Comparison of ENCODE assay signal across 25 cellular contexts in the genomic region with DNA sequence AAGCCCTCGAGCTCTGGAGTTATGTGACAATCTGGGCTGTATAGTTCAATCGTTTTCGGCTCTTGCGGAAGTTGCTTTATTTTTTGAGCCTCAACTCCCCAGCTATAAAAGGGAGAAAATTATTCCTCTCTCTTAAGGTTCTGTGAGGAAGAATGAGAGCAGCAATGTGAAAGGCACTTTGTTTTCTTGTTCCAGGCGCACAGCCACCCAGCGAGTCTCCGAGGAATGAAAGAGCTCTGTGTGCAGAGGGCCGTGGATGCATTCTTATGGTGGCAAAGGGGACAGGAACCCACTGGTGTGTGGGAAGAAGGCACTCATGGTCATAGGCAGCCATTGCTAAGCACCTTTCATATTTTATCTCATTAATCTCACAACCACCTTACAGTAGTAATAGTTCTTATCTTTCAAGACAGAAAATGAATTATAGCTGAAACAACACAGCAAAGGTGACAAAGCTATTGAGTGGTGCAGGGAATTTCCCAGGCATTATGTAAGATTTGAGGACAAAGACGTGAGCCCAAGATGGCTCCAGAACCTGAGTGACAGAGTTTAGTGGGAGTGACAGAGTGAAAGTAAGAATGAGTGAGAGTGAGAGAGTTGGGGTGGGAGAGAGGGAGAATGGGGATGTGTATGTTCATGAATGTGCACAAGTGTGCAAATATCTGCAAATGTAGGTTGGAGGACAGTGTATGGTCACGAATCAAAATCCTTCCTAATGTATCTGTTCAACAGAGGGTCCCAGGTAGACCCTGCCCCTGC. TPM values are rescaled to one million over a fixed set of nuclear protein-coding genes. Genes with fewer than 3 reads are reported as not detected.
A peak's percentile ranks its signal among the peaks of the same experiment; 100 is the strongest.
DNase-seq lines count a peak whose midpoint lies in the region; ATAC-seq and TF ChIP-seq lines count a peak whose summit lies in the region.
"Had no signal": no experiment of that assay in that cellular context is flagged by ENCODE, and none has a peak within 500 bp of the region (broad histone marks: within the 10 kb centered on the region; RNA-seq: fewer than 3 reads in every experiment).

No MANE protein-coding gene starts in this region.

- H4K20me1 ChIP-seq in MM.1S (ENCODE audit: insufficient read depth, low read length) = no peaks in the 10 kb centered on the region

- TF ChIP-seq POLR2A in body of pancreas (IDR thresholded peaks at IDR 0.05) = no peak

- no peaks in the 10 kb centered on the region for H3K79me2 ChIP-seq in MM.1S (ENCODE audit: low read length)

- H3K27me3 Mint-ChIP-seq in activated naive CD4-positive, alpha-beta T cell treated with anti-CD3 and anti-CD28 coated beads, Interleukin-2, amount 50 U/mL, for 24 hours = no peaks in the 10 kb centered on the region
- H3K27me3 Mint-ChIP-seq in CD4-positive, alpha-beta memory T cell = peaks cover 13 to 15% of the 10 kb centered on the region in 2 donors

- 58 to 66% methylated on average over 10 of the region's 10 CpGs for WGBS in body of pancreas, 2 donors

- no peak for TF ChIP-seq CTCF in body of pancreas (IDR thresholded peaks at IDR 0.05)
- TF ChIP-seq CTCF in MM.1S (IDR thresholded peaks at IDR 0.05; ENCODE audit: low read length) = no peak
- no peak for TF ChIP-seq CTCF in foreskin keratinocyte (conservative IDR thresholded peaks at IDR 0.05)

- H3K27me3 ChIP-seq in body of pancreas (no peaks in the 10 kb centered on the region), MM.1S (replicated peaks; ENCODE audit: insufficient read depth, low read length) (no peaks in the 10 kb centered on the region), foreskin keratinocyte (no peaks in the 10 kb centered on the region)
- no peaks in the 10 kb centered on the region for H3K27me3 ChIP-seq in CD4-positive, alpha-beta memory T cell (ENCODE audit: insufficient read depth, low read length)
- H3K27me3 ChIP-seq: colonic mucosa, upper lobe of left lung had no signal

- no peaks in the 10 kb centered on the region for H3K4me1 Mint-ChIP-seq in activated naive CD4-positive, alpha-beta T cell treated with anti-CD3 and anti-CD28 coated beads, Interleukin-2, amount 50 U/mL, for 24 hours
- H3K4me1 Mint-ChIP-seq in CD4-positive, alpha-beta memory T cell = no peaks in the 10 kb centered on the region
- H3K4me1 Mint-ChIP-seq: memory B cell, natural killer cell had no signal

- no peaks in the 10 kb centered on the region for H3K9me3 ChIP-seq in body of pancreas
- no peaks in the 10 kb centered on the region for H3K9me3 ChIP-seq in MM.1S (replicated peaks; ENCODE audit: insufficient read depth, low read length)
- H3K9me3 ChIP-seq in CD4-positive, alpha-beta memory T cell (ENCODE audit: control insufficient read depth in 1 of 2, low read length in 2 of 2) = no peaks in the 10 kb centered on the region
- H3K9me3 ChIP-seq: colonic mucosa, esophagus muscularis mucosa, gastroesophageal sphincter, upper lobe of left lung had no signal

- H2AFZ ChIP-seq in MM.1S (ENCODE audit: low read length) = no peak overlapping the region

- H3K27ac ChIP-seq in body of pancreas (peak overlapping the region in 3 of 4 donors; percentile 19 to 55 (median 51)), MM.1S (ENCODE audit: low read length) (no peak overlapping the region), foreskin keratinocyte (no peak overlapping the region)
- no peak overlapping the region for H3K27ac ChIP-seq in CD4-positive, alpha-beta memory T cell (ENCODE audit: low read depth, low read length)
- H3K27ac ChIP-seq: 22Rv1, colonic mucosa, esophagus muscularis mucosa, gastroesophageal sphincter, upper lobe of left lung, WERI-Rb-1 had no signal

- POLR2A ChIA-PET in CD4-positive, alpha-beta memory T cell (lab: Charles Lee; ENCODE audit: partially characterized antibody) = no interaction called here

- peaks cover 7% of the 10 kb centered on the region for H3K36me3 Mint-ChIP-seq in activated naive CD4-positive, alpha-beta T cell treated with anti-CD3 and anti-CD28 coated beads, Interleukin-2, amount 50 U/mL, for 24 hours
- no peaks in the 10 kb centered on the region for H3K36me3 Mint-ChIP-seq in CD4-positive, alpha-beta memory T cell
- H3K36me3 Mint-ChIP-seq: activated naive CD4-positive, alpha-beta T cell treated with anti-CD3 and anti-CD28 coated beads, Interleukin-2, amount 50 U/mL, for 72 hours; natural killer cell had no signal

- DNase-seq in activated naive CD4-positive, alpha-beta T cell treated with Interleukin-2 at 50 U/mL for 16 hours = no peak
- DNase-seq in body of pancreas (no peak), inferior parietal cortex (ENCODE audit: extremely low spot score) (peak; percentile 78), putamen (ENCODE audit: low spot score) (peak; percentile 90), MM.1S (no peak), foreskin keratinocyte (no peak)
- DNase-seq in CD4-positive, alpha-beta memory T cell = no peak
- DNase-seq: CD8-positive, alpha-beta T cell; colonic mucosa; DMS153; kidney glomerular epithelial cell; natural killer cell; NCI-H1092; NCI-H1930; NCI-H774; upper lobe of left lung; WERI-Rb-1 had no signal

- no peak overlapping the region for H3K4me2 ChIP-seq in MM.1S (ENCODE audit: low read depth, low read length)

- H3K4me3 ChIP-seq in body of pancreas (no peak overlapping the region), MM.1S (ENCODE audit: low read length) (no peak overlapping the region)
- H3K4me3 ChIP-seq in CD4-positive, alpha-beta memory T cell (ENCODE audit: low read length in 2 of 2) = no peak overlapping the region
- H3K4me3 ChIP-seq: colonic mucosa, esophagus muscularis mucosa, gastroesophageal sphincter, upper lobe of left lung had no signal

- H3K36me3 ChIP-seq in body of pancreas (replicated peaks in 1 of 2; ENCODE audit: insufficient read depth in 1 of 2, low read depth in 2 of 2) (no peaks in the 10 kb centered on the region), MM.1S (replicated peaks; ENCODE audit: insufficient read depth, low read length) (no peaks in the 10 kb centered on the region)
- H3K36me3 ChIP-seq in CD4-positive, alpha-beta memory T cell (ENCODE audit: insufficient read depth, low read length) = no peaks in the 10 kb centered on the region
- H3K36me3 ChIP-seq: colonic mucosa, esophagus muscularis mucosa, gastroesophageal sphincter, upper lobe of left lung, WERI-Rb-1 had no signal

- H3K9me3 Mint-ChIP-seq in activated naive CD4-positive, alpha-beta T cell treated with anti-CD3 and anti-CD28 coated beads, Interleukin-2, amount 50 U/mL, for 24 hours = no peaks in the 10 kb centered on the region
- H3K9me3 Mint-ChIP-seq in CD4-positive, alpha-beta memory T cell = no peaks in the 10 kb centered on the region
- H3K9me3 Mint-ChIP-seq: activated naive CD4-positive, alpha-beta T cell treated with anti-CD3 and anti-CD28 coated beads, Interleukin-2, amount 50 U/mL, for 72 hours; activated T-helper 1 cell treated with anti-CD3 and anti-CD28 coated beads, Interleukin-12 subunit alpha, Interleukin-12 subunit beta, Interleukin-2, Interleukin-4 antibody, amounts not matched to agents 30 ng/mL and 10 ng/mL and 1 ng/mL, durations not matched to agents 14 hours and 24 hours and 36 hours; CD8-positive, alpha-beta T cell; memory B cell; natural killer cell had no signal

- ATAC-seq in body of pancreas (peak; percentile 42), foreskin keratinocyte (no peak)
- ATAC-seq: activated naive CD4-positive, alpha-beta T cell treated with anti-CD3 and anti-CD28 coated beads, Interleukin-2, amount 50 U/mL, for 72 hours; CD8-positive, alpha-beta T cell; gastroesophageal sphincter; natural killer cell had no signal

- no peaks in the 10 kb centered on the region for H3F3A ChIP-seq in MM.1S (ENCODE audit: insufficient read depth, low read length)

- no peaks in the 10 kb centered on the region for H3K9me2 ChIP-seq in MM.1S (replicated peaks; ENCODE audit: insufficient read depth, low read length)

- H3K4me1 ChIP-seq in body of pancreas = no peaks in the 10 kb centered on the region
- 0 out of 2 replicates have a peak, but pooled peaks cover 5% of the 10 kb centered on the region for H3K4me1 ChIP-seq in MM.1S (ENCODE audit: low read length)
- peaks cover 11% of the 10 kb centered on the region for H3K4me1 ChIP-seq in foreskin keratinocyte
- no peaks in the 10 kb centered on the region for H3K4me1 ChIP-seq in CD4-positive, alpha-beta memory T cell (ENCODE audit: insufficient read depth, low read length)
- H3K4me1 ChIP-seq: colonic mucosa, gastroesophageal sphincter, upper lobe of left lung had no signal

- no peak overlapping the region for H3K4me3 Mint-ChIP-seq in activated naive CD4-positive, alpha-beta T cell treated with anti-CD3 and anti-CD28 coated beads, Interleukin-2, amount 50 U/mL, for 24 hours
- no peak overlapping the region for H3K4me3 Mint-ChIP-seq in CD4-positive, alpha-beta memory T cell
- H3K4me3 Mint-ChIP-seq: activated T-helper 1 cell treated with anti-CD3 and anti-CD28 coated beads, Interleukin-12 subunit alpha, Interleukin-12 subunit beta, Interleukin-2, Interleukin-4 antibody, amounts not matched to agents 30 ng/mL and 10 ng/mL and 1 ng/mL, durations not matched to agents 14 hours and 24 hours and 36 hours; CD8-positive, alpha-beta T cell; memory B cell; natural killer cell had no signal

- H3K9ac ChIP-seq in MM.1S (ENCODE audit: low read length) = no peak overlapping the region

- intact Hi-C loops in body of pancreas (cut with DNase I) = no loop called here
- intact Hi-C loops in CD4-positive, alpha-beta memory T cell (cut with micrococcal nuclease) = no loop called here

- H3K27ac Mint-ChIP-seq in activated naive CD4-positive, alpha-beta T cell treated with anti-CD3 and anti-CD28 coated beads, Interleukin-2, amount 50 U/mL, for 24 hours = peak overlapping the region; percentile 15
- peak overlapping the region in 1 of 7 donors; percentile 19 for H3K27ac Mint-ChIP-seq in CD4-positive, alpha-beta memory T cell
- H3K27ac Mint-ChIP-seq: activated naive CD4-positive, alpha-beta T cell treated with anti-CD3 and anti-CD28 coated beads, Interleukin-2, amount 50 U/mL, for 72 hours; activated T-helper 1 cell treated with anti-CD3 and anti-CD28 coated beads, Interleukin-12 subunit alpha, Interleukin-12 subunit beta, Interleukin-2, Interleukin-4 antibody, amounts not matched to agents 30 ng/mL and 10 ng/mL and 1 ng/mL, durations not matched to agents 14 hours and 24 hours and 36 hours; CD8-positive, alpha-beta T cell; memory B cell; natural killer cell had no signal

- CTCF ChIA-PET in CD4-positive, alpha-beta memory T cell (lab: Charles Lee; ENCODE audit: partially characterized antibody) = no interaction called here

RNA-seq across cellular contexts. Expression of a gene that starts 9.4 kb away (rescaled TPM):
- total RNA-seq in body of pancreas = 1 to 10 TPM; 2.3 to 4.9 TPM
- 8.2 and 8.5 TPM in 2 replicates for total RNA-seq in foreskin keratinocyte
- polyA plus RNA-seq in foreskin keratinocyte = 5.9 and 6.9 TPM in 2 replicates
- total RNA-seq in CD4-positive, alpha-beta memory T cell = under 1 TPM; 0.20 to 0.28 TPM
- under 1 TPM in 1 of 2 donors, not detected in 1; 0.59 TPM for polyA plus RNA-seq in CD4-positive, alpha-beta memory T cell
- total RNA-seq: posterior vena cava had no signal

Comparison
In these comparisons a context has a peak if more than half of its experiments do, and no peak if none do; other contexts are left out.
1. DNase-seq: peak in inferior parietal cortex (single experiment) and putamen (single experiment); none in activated naive CD4-positive, alpha-beta T cell treated with Interleukin-2 at 50 U/mL for 16 hours (single experiment), body of pancreas (0 of 4), MM.1S (single experiment), foreskin keratinocyte (0 of 2) and CD4-positive, alpha-beta memory T cell (0 of 5).
2. H3K27ac ChIP-seq: peak in body of pancreas (3 of 4); none in MM.1S (single experiment), foreskin keratinocyte (single experiment) and CD4-positive, alpha-beta memory T cell (single experiment).